15 cellular contexts compared by ENCODE assay signal in the genomic region with DNA sequence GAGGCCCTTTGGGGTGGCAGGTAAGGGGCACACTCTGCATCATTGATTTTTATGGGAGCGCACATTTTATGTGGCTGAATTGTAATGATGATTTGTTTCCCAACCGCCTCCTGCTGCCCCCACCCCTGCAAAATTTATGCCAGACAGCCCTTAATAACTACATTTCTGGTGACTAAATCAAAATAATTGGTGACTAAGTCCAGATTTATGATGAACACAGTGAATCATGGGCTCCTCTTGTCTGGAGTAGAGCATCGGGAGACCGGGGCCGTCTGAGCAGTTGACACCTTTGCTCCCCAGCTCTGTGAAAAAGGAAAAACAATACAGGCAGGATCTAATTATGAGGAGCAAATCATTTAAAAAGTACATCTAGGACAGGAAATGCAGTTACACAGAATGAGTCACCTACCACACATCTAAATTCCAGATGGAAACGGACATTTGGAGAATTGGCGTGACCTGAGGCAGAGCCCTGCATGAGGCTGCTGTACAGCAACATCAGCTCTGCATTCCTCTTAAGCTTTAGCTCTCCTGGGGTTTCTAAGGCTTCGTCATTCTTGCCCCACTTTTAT. TPM values are rescaled to one million over a fixed set of nuclear protein-coding genes. Genes with fewer than 3 reads are reported as not detected.
DNase-seq lines count a peak whose midpoint lies in the region; ATAC-seq, FAIRE-seq and TF ChIP-seq lines count a peak whose summit lies in the region.
"Had no signal": no experiment of that assay in that cellular context is flagged by ENCODE, and none has a peak within 500 bp of the region (broad histone marks: within the 10 kb centered on the region; RNA-seq: fewer than 3 reads in every experiment).

No MANE protein-coding gene starts in this region.

- FAIRE-seq in bronchial epithelial cell (lab: Jason Lieb, UNC) = no peak

- H2BK120ac ChIP-seq in mesenchymal stem cell (ENCODE audit: low read depth, low read length) = no peak overlapping the region

- TF ChIP-seq CTCF in bronchial epithelial cell (IDR thresholded peaks at IDR 0.05; ENCODE audit: insufficient read depth, low read length, severe bottlenecking) = no peak
- no peak for TF ChIP-seq CTCF in GM13977 (IDR thresholded peaks at IDR 0.05; ENCODE audit: extremely low read depth, insufficient read depth, missing control alignments)

- H4K91ac ChIP-seq in mesenchymal stem cell (ENCODE audit: low read length) = no peak overlapping the region

- H3K4me2 ChIP-seq in mesenchymal stem cell (ENCODE audit: low read length, poor library complexity, severe bottlenecking) = peak overlapping the region; percentile 44

- no peak overlapping the region for H3K23ac ChIP-seq in mesenchymal stem cell (ENCODE audit: low read length in 2 of 2)

- H3K4ac ChIP-seq in mesenchymal stem cell (ENCODE audit: low read depth in 1 of 2, low read length in 2 of 2) = peak overlapping the region in 1 of 2 experiments; percentile 68

- no peaks in the 10 kb centered on the region for H3K27me3 ChIP-seq in bronchial epithelial cell (ENCODE audit: control insufficient read depth, insufficient read depth, low read length)
- no peaks in the 10 kb centered on the region for H3K27me3 ChIP-seq in mesenchymal stem cell (ENCODE audit: control insufficient read depth in 1 of 2, insufficient read depth in 1 of 2, low read length in 2 of 2)
- H3K27me3 ChIP-seq: vagina had no signal

- peak overlapping the region; percentile 18 to 84 for H3K18ac ChIP-seq in mesenchymal stem cell (ENCODE audit: low read depth in 1 of 2, low read length in 2 of 2)

- no peaks in the 10 kb centered on the region for H3K9me3 ChIP-seq in mesenchymal stem cell (ENCODE audit: control insufficient read depth, low read length)
- H3K9me3 ChIP-seq: vagina had no signal

- 4% methylated on average over 5 of the region's 8 CpGs for WGBS in mesenchymal stem cell

- H3K14ac ChIP-seq in mesenchymal stem cell (ENCODE audit: low read length in 2 of 2) = no peak overlapping the region

- H3K79me1 ChIP-seq in mesenchymal stem cell (replicated peaks; ENCODE audit: low read length, poor library complexity, severe bottlenecking) = no peaks in the 10 kb centered on the region

- no peak for ATAC-seq in GM18498 (IDR thresholded peaks at IDR 0.05; ENCODE audit: unreplicated experiment)
- ATAC-seq: activated CD8-positive, alpha-beta memory T cell treated with anti-CD3 and anti-CD28 coated beads, Interleukin-2, amount 10 ng/mL, durations not matched to agents 7 days and 5 days had no signal

- H2BK15ac ChIP-seq in mesenchymal stem cell (ENCODE audit: low read depth, poor library complexity, severe bottlenecking) = peak overlapping the region; percentile 73

- H3K4me3 ChIP-seq in bronchial epithelial cell (ENCODE audit: low read depth, low read length) = no peak overlapping the region
- no peak overlapping the region for H3K4me3 ChIP-seq in mesenchymal stem cell (ENCODE audit: insufficient read depth in 1 of 2, low read depth in 1 of 2, low read length in 2 of 2)
- H3K4me3 ChIP-seq: vagina had no signal

- peaks cover 12% of the 10 kb centered on the region for H3K4me1 ChIP-seq in mesenchymal stem cell (ENCODE audit: control insufficient read depth, insufficient read depth, low read depth, low read length)
- H3K4me1 ChIP-seq: vagina had no signal

- in situ Hi-C loops in GM13977 (cut with MboI; ENCODE audit: low pct_unique_long_range_greater_than_20kb, low sequenced_read_pairs, unreplicated experiment) = no loop called here

- DNase-seq in COLO829 (ENCODE audit: low spot score) = peak; percentile 63
- peak; percentile 99 for DNase-seq in LHCN-M2 (ENCODE audit: low read depth)
- DNase-seq in bronchial epithelial cell (ENCODE audit: low read depth) = peak; percentile 94
- peak; percentile 94 for DNase-seq in mesenchymal stem cell
- no peak for DNase-seq in GM13977 (ENCODE audit: low spot score)
- no peak for DNase-seq in NCI-H128 (lab: John Stamatoyannopoulos, UW; ENCODE audit: unreplicated experiment)
- DNase-seq in head of caudate nucleus = no peak
- DNase-seq: activated CD8-positive, alpha-beta memory T cell treated with anti-CD3 and anti-CD28 coated beads, Interleukin-2, amount 10 ng/mL, durations not matched to agents 7 days and 5 days; cerebellar nuclear complex; DMS53; NCI-H2081 treated with DMSO at 0.1 percent for 48 hours; occipital lobe; SIG-M5 had no signal

- H4K8ac ChIP-seq in mesenchymal stem cell (ENCODE audit: low read length) = peak overlapping the region; percentile 47

- no peak overlapping the region for H2AFZ ChIP-seq in mesenchymal stem cell (ENCODE audit: low read depth, low read length)

- H2BK5ac ChIP-seq in mesenchymal stem cell (ENCODE audit: low read depth, low read length, poor library complexity, severe bottlenecking) = peak overlapping the region; percentile 87

- intact Hi-C loops in head of caudate nucleus (cut with DNase I) = loop anchor here (5.0 kb wide), 1 partner anchor 491 kb away; no protein-coding TSS in a partner anchor

- peak overlapping the region; percentile 88 for H2AK5ac ChIP-seq in mesenchymal stem cell (ENCODE audit: low read length, severe bottlenecking)

- peak overlapping the region; percentile 99 for H3K27ac ChIP-seq in mesenchymal stem cell (ENCODE audit: low read length, poor library complexity, severe bottlenecking)
- H3K27ac ChIP-seq: vagina had no signal

- H3K36me3 ChIP-seq in bronchial epithelial cell (ENCODE audit: control insufficient read depth, insufficient read depth, low read length) (no peaks in the 10 kb centered on the region), mesenchymal stem cell (ENCODE audit: control insufficient read depth in 1 of 2, insufficient read depth in 2 of 2, low read depth in 1 of 2, low read length in 2 of 2) (peaks cover 0 to 3% of the 10 kb centered on the region in 2 experiments)
- H3K36me3 ChIP-seq: vagina had no signal

- peak overlapping the region; percentile 57 to 61 for H2BK12ac ChIP-seq in mesenchymal stem cell (ENCODE audit: low read length in 2 of 2)

- peak overlapping the region; percentile 7 for H3K9ac ChIP-seq in mesenchymal stem cell (ENCODE audit: low read length)

RNA-seq across cellular contexts. Expression of gene DOCK2, which starts 58.9 kb away (rescaled TPM):
- total RNA-seq in LHCN-M2 (2014; rRNA removed) = 6.1 and 9.9 TPM in 2 replicates
- polyA plus RNA-seq in LHCN-M2 (2012) = 9.4 TPM
- not detected in 2 replicates for total RNA-seq in bronchial epithelial cell
- 1.5 TPM for polyA plus RNA-seq in mesenchymal stem cell (2013, experiment 1 of 2)
- polyA plus RNA-seq in mesenchymal stem cell (2013, experiment 2 of 2) = 1.2 TPM

Comparison
In these comparisons a context has a peak if more than half of its experiments do, and no peak if none do; other contexts are left out.
1. DNase-seq: peak in COLO829 (single experiment), LHCN-M2 (single experiment), bronchial epithelial cell (single experiment) and mesenchymal stem cell (single experiment); none in GM13977 (single experiment), NCI-H128 (single experiment) and head of caudate nucleus (0 of 42).